20 cellular contexts compared by ENCODE assay signal in genomic region chr13:34265016-34265692, GRCh38.
DNase-seq lines count a peak whose midpoint lies in the region; ATAC-seq and TF ChIP-seq lines count a peak whose summit lies in the region.
"Had no signal": no experiment of that assay in that cellular context is flagged by ENCODE, and none has a peak within 500 bp of the region (broad histone marks: within the 10 kb centered on the region; RNA-seq: fewer than 3 reads in every experiment).

No MANE protein-coding gene starts in this region.

- TF ChIP-seq CTCF in RWPE2 (IDR thresholded peaks at IDR 0.05; ENCODE audit: poor library complexity, severe bottlenecking): no peak

- peaks cover 18% of the 10 kb centered on the region for H3K4me1 ChIP-seq in RWPE2 (ENCODE audit: insufficient read depth, poor library complexity, severe bottlenecking)
- H3K4me1 ChIP-seq: Peyer's patch had no signal

- peak overlapping the region; percentile 82 for H3K27ac ChIP-seq in RWPE2 (ENCODE audit: poor library complexity, severe bottlenecking)
- H3K27ac ChIP-seq in epithelial cell of prostate: peak overlapping the region; percentile 47
- H3K27ac ChIP-seq: Peyer's patch, SK-N-MC had no signal

- no peaks in the 10 kb centered on the region; the same call in 1 of the 2 replicates for H3K36me3 ChIP-seq in RWPE2 (ENCODE audit: low read depth)
- H3K36me3 ChIP-seq: MG63, Peyer's patch had no signal

- no peaks in the 10 kb centered on the region for H3K27me3 ChIP-seq in RWPE2 (ENCODE audit: insufficient read depth, poor library complexity, severe bottlenecking)
- H3K27me3 ChIP-seq: MG63, Peyer's patch had no signal

- H3K9me3 ChIP-seq in RWPE2 (ENCODE audit: severe bottlenecking): no peaks in the 10 kb centered on the region
- H3K9me3 ChIP-seq: MG63, Peyer's patch had no signal

- ATAC-seq in RWPE2 (ENCODE audit: low read depth): peak; percentile 84
- no peak for ATAC-seq in HG03354 (IDR thresholded peaks at IDR 0.05; ENCODE audit: poor library complexity, severe bottlenecking, unreplicated experiment)
- ATAC-seq in activated CD4-positive, CD25-positive, alpha-beta regulatory T cell treated with anti-CD3 and anti-CD28 coated beads, Interleukin-2, amount 50 U/mL, for 24 hours: no peak

- DNase-seq in HS-27A (ENCODE audit: low read depth): peak; percentile 17
- no peak for DNase-seq in RWPE2 (ENCODE audit: low spot score)
- DNase-seq in epithelial cell of prostate (ENCODE audit: low read depth, low spot score): no peak
- no peak for DNase-seq in NCI-H2107 (lab: John Stamatoyannopoulos, UW)
- no peak for DNase-seq in CD1c-positive myeloid dendritic cell (ENCODE audit: extremely low spot score)
- DNase-seq: CD4-positive, CD25-positive, alpha-beta regulatory T cell; COR-L47; DMS153; IMR-90; NCI-H1048; NCI-H1436 treated with DMSO at 0.1 percent for 48 hours; NCI-H2029; NCI-H2171; Peyer's patch; SHP77; T-helper 1 cell had no signal

- no peak overlapping the region for H3K4me3 ChIP-seq in RWPE2 (ENCODE audit: severe bottlenecking)
- H3K4me3 ChIP-seq: MG63, Peyer's patch, SK-N-MC had no signal
